ENCODE assay signal across 8 cellular contexts in the genomic region with DNA sequence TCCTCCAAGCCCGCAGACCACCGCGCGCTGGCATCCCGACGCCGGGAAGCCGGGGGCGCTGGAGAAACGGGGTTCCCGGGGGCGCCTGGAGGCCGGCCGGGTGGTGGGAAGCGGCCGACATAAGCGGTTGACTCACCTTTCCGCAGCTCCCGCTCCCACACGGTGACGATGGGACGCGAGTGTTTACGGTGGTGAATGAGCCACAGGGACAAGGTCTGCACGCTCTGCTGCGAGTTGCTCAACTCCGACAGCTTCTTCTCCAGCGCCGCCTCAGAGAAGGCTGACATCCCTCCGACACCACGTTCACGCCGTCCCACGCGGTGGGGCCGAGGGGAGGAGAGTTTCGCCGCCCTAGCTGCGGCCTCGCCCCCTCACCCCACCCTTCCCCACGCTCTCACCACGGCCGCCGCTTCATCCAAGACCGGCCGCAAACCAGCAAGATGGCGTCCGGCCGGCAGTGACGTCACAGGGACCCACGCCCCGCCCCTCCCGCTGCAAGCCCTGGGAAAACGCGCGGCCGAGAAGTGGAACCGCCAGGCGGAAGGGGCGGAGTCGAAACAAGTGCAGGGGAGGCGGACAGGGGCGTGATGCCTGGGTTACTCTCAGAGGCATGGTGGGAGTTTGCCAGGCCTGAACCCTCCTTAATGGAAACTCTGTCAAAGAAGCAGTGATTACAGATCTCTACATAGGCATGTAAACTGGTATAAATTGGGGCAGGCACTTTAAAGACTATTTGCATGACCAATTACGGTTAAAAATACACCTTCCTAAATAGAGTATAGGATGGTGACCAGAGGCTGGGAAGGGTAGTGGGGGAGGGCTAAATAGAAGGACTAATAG. TPM values are rescaled to one million over a fixed set of nuclear protein-coding genes. Genes with fewer than 3 reads are reported as not detected.
A peak's percentile ranks its signal among the peaks of the same experiment; 100 is the strongest.
DNase-seq lines count a peak whose midpoint lies in the region; ATAC-seq and TF ChIP-seq lines count a peak whose summit lies in the region.

A gene with protein sequence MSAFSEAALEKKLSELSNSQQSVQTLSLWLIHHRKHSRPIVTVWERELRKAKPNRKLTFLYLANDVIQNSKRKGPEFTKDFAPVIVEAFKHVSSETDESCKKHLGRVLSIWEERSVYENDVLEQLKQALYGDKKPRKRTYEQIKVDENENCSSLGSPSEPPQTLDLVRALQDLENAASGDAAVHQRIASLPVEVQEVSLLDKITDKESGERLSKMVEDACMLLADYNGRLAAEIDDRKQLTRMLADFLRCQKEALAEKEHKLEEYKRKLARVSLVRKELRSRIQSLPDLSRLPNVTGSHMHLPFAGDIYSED (minus strand): TSS at position 442 of the 840 bp plus-strand sequence. CDS start 155 bp downstream, at position 287.

- TF ChIP-seq POLR2A in GM15510 (IDR thresholded peaks at IDR 0.05; ENCODE audit: borderline replicate concordance, extremely low read depth, insufficient read length) (peak; percentile 68), prostate gland (IDR thresholded peaks at IDR 0.05) (peak; percentile 42)

- peak within 1 kb of the TSS; percentile 92 for H3K27ac Mint-ChIP-seq in T-helper 17 cell

- no peaks in the 10 kb centered on the region for H3K36me3 ChIP-seq in left ventricle myocardium inferior
- no peaks in the 10 kb centered on the region for H3K36me3 ChIP-seq in prostate gland
- no peaks in the 10 kb centered on the region for H3K36me3 ChIP-seq in urinary bladder (ENCODE audit: insufficient read depth)

- H3K27me3 Mint-ChIP-seq in T-helper 17 cell, result no peaks in the 10 kb centered on the region

- peaks cover 3% of the 10 kb centered on the region for H3K36me3 Mint-ChIP-seq in T-helper 17 cell (ENCODE audit: low read depth)

- ATAC-seq in HG02885 (IDR thresholded peaks at IDR 0.05; ENCODE audit: poor library complexity, unreplicated experiment) (peak; percentile 94), T-helper 17 cell (peak; percentile 94)

- H3K9me3 ChIP-seq in T-helper 17 cell (ENCODE audit: control insufficient read depth, low read length, poor library complexity, severe bottlenecking) (no peaks in the 10 kb centered on the region), left ventricle myocardium inferior (replicated peaks) (no peaks in the 10 kb centered on the region), prostate gland (no peaks in the 10 kb centered on the region)

- peaks cover 3% of the 10 kb centered on the region for H3K27me3 ChIP-seq in left ventricle myocardium inferior (ENCODE audit: low read depth)
- no peaks in the 10 kb centered on the region for H3K27me3 ChIP-seq in prostate gland (replicated peaks; ENCODE audit: insufficient read depth)

- DNase-seq in NCI-H1694 treated with DMSO at 0.1 percent for 48 hours (lab: John Stamatoyannopoulos, UW) (peak; percentile 87), T-helper 17 cell (peak; percentile 92 to 96 (median 93)), amygdala (lab: John Stamatoyannopoulos, UW) (peak; percentile 77 to 99 (median 94)), left ventricle myocardium inferior (peak; percentile 99), prostate gland (ENCODE audit: low spot score) (peak; percentile 95)

- under 1% methylated on average over 44 of the region's 64 CpGs for WGBS in prostate gland
- 1% methylated on average over 64 of the region's 64 CpGs for WGBS in urinary bladder

- intact Hi-C loops in left ventricle myocardium inferior (cut with micrococcal nuclease) (no loop called here), prostate gland (cut with DNase I) (no loop called here)

- peaks cover 21% of the 10 kb centered on the region for H3K4me1 Mint-ChIP-seq in T-helper 17 cell

- TF ChIP-seq CTCF in left ventricle myocardium inferior (IDR thresholded peaks at IDR 0.05; ENCODE audit: borderline replicate concordance) (no peak), prostate gland (IDR thresholded peaks at IDR 0.05) (peak in 2 of 4 experiments; percentile 24 to 36)

- H3K27ac ChIP-seq in left ventricle myocardium inferior (replicated peaks) (peak within 1 kb of the TSS; percentile 88), prostate gland (peak within 1 kb of the TSS; percentile 89 to 93), urinary bladder (ENCODE audit: low read depth) (peak within 1 kb of the TSS; percentile 94)

- H3K4me1 ChIP-seq in left ventricle myocardium inferior (peaks cover 32% of the 10 kb centered on the region), prostate gland (replicated peaks) (no peaks in the 10 kb centered on the region), urinary bladder (ENCODE audit: insufficient read depth) (no peaks in the 10 kb centered on the region)

- H3K4me3 Mint-ChIP-seq in T-helper 17 cell, result peak within 1 kb of the TSS; percentile 95

- H3K4me3 ChIP-seq in left ventricle myocardium inferior, result peak within 1 kb of the TSS; percentile 90
- peak within 1 kb of the TSS; percentile 76 to 80 for H3K4me3 ChIP-seq in prostate gland
- peak within 1 kb of the TSS; percentile 89 for H3K4me3 ChIP-seq in urinary bladder (ENCODE audit: low read depth, low read length)

RNA-seq across cellular contexts. Expression of the gene that starts here (rescaled TPM):
- total RNA-seq in T-helper 17 cell, result 10 to 100 TPM; 14.9 to 20.5 TPM
- total RNA-seq in left ventricle myocardium inferior, result 53.4 TPM
- 10 to 100 TPM; 72.7 to 81.5 TPM for total RNA-seq in prostate gland
- total RNA-seq in urinary bladder, result 73.0 TPM
- polyA plus RNA-seq in urinary bladder, result 41.5 TPM

Comparison
In these comparisons a context has a peak if more than half of its experiments do, and no peak if none do; other contexts are left out.
1. Peak in every context shown above with its lines: DNase-seq, ATAC-seq, H3K4me3 ChIP-seq and H3K27ac ChIP-seq.